8 cellular contexts compared by ENCODE assay signal in the genomic region with DNA sequence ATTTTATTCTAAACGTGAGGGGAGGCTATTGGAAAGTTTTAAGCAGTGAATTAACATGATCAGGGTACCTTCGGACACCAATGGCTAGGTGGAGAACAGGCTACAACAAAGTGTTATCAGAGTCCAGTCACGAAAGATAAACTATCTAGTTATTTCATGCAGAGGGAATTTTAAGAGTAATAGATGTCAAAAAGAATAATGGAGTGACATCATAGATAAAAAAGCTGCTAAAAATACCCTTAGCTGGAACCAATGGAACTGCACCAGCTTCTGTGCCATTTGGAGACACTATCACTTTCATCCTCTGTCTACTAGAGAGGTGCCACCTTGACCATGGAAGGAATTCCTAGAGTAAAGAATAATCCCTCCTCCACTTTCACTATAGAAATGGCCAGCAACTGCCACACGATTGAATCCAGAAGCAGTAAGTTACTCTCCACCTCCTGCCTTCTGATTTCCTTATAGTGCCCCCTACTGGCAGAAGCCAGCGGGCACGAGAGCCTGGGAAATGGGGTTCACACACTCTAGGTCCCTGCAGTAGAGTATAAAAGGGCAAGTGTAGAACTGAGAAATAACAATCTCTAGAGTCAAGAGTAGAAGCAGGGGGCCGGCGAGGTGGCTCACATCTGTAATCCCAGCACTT. TPM values are rescaled to one million over a fixed set of nuclear protein-coding genes. Genes with fewer than 3 reads are reported as not detected.
DNase-seq lines count a peak whose midpoint lies in the region; ATAC-seq and TF ChIP-seq lines count a peak whose summit lies in the region.

No MANE protein-coding gene starts in this region.

- TF ChIP-seq CTCF in endothelial cell (IDR thresholded peaks at IDR 0.05; ENCODE audit: unreplicated experiment) (peak; percentile 75), neutrophil (IDR thresholded peaks at IDR 0.05) (peak; percentile 59)

- peaks cover 9 to 20% of the 10 kb centered on the region in 2 experiments for H3K4me1 ChIP-seq in neutrophil (ENCODE audit: control insufficient read depth in 1 of 2, insufficient read depth in 1 of 2, low read depth in 1 of 2, low read length in 1 of 2)

- H3K9me3 ChIP-seq in neutrophil: no peaks in the 10 kb centered on the region

- no peaks in the 10 kb centered on the region for H3K36me3 ChIP-seq in neutrophil

- no peak overlapping the region for H3K27ac ChIP-seq in neutrophil

- H3K4me3 ChIP-seq in neutrophil (ENCODE audit: low read depth in 1 of 2, low read length in 1 of 2): no peak overlapping the region

- H3K9me3 Mint-ChIP-seq in endothelial cell (ENCODE audit: unreplicated experiment): no peaks in the 10 kb centered on the region

- H3K4me1 Mint-ChIP-seq in endothelial cell (ENCODE audit: unreplicated experiment): peaks cover 16% of the 10 kb centered on the region

- H3K27ac Mint-ChIP-seq in endothelial cell (ENCODE audit: unreplicated experiment): no peak overlapping the region

- ATAC-seq in GM21367 (IDR thresholded peaks at IDR 0.05; ENCODE audit: unreplicated experiment): no peak
- no peak for ATAC-seq in HG02970 (IDR thresholded peaks at IDR 0.05; ENCODE audit: low FRiP score, unreplicated experiment)

- no peaks in the 10 kb centered on the region for H3K27me3 ChIP-seq in neutrophil

- peaks cover 11% of the 10 kb centered on the region for H3K27me3 Mint-ChIP-seq in endothelial cell (ENCODE audit: unreplicated experiment)

- DNase-seq in D341Med (ENCODE audit: low spot score) (peak; percentile 37), LHCN-M2 (ENCODE audit: low read depth) (peak; percentile 65), endothelial cell (ENCODE audit: low spot score) (peak; percentile 61), NCI-H1048 (lab: John Stamatoyannopoulos, UW) (no peak)
- DNase-seq in activated CD4-positive, alpha-beta T cell treated with anti-CD3 and anti-CD28 coated beads for 48 hours: peak; percentile 77

- no peak overlapping the region for H3K4me3 Mint-ChIP-seq in endothelial cell (ENCODE audit: unreplicated experiment)

- peaks cover 3% of the 10 kb centered on the region for H3K36me3 Mint-ChIP-seq in endothelial cell (ENCODE audit: low read depth, unreplicated experiment)

RNA-seq across cellular contexts. Expression of a gene that starts 2.8 kb away (rescaled TPM):
- total RNA-seq in LHCN-M2 (2014; rRNA removed) (51.0 and 61.2 TPM in 2 replicates), endothelial cell (ENCODE audit: unreplicated experiment) (21.0 TPM)
- polyA plus RNA-seq in LHCN-M2 (2012): 23.8 TPM
